1 cellular context compared by ENCODE assay signal in genomic region chr15:89971592-89971997, GRCh38.
TF ChIP-seq lines count a peak whose summit lies in the region.

No MANE protein-coding gene starts in this region.

TF ChIP-seq in HEK293, 187 proteins besides CTCF, POLR2A, EP300 and RAD21 (continued from another document):
- peak; percentile 30; the same call in 1 of the 2 replicates for TF ChIP-seq PRDM10 (tag by site-specific recombination; IDR thresholded peaks at IDR 0.05)
- peak; percentile 43; the same call in 1 of the 2 replicates for TF ChIP-seq ZBTB17 (tag by site-specific recombination; IDR thresholded peaks at IDR 0.05)
- TF ChIP-seq, protein P1, sequence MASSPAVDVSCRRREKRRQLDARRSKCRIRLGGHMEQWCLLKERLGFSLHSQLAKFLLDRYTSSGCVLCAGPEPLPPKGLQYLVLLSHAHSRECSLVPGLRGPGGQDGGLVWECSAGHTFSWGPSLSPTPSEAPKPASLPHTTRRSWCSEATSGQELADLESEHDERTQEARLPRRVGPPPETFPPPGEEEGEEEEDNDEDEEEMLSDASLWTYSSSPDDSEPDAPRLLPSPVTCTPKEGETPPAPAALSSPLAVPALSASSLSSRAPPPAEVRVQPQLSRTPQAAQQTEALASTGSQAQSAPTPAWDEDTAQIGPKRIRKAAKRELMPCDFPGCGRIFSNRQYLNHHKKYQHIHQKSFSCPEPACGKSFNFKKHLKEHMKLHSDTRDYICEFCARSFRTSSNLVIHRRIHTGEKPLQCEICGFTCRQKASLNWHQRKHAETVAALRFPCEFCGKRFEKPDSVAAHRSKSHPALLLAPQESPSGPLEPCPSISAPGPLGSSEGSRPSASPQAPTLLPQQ (tag by site-specific recombination; IDR thresholded peaks at IDR 0.05) = peak; percentile 29; the same call in 1 of the 2 replicates
